ENCODE assay signal across 1 cellular context in genomic region chr20:22586645-22587310, GRCh38.
A peak's percentile ranks its signal among the peaks of the same experiment; 100 is the strongest.
TF ChIP-seq lines count a peak whose summit lies in the region.

No MANE protein-coding gene starts in this region.

TF ChIP-seq in HepG2, 621 proteins besides CTCF, POLR2A, EP300 and RAD21 (continued from another document and continues in another):
- TF ChIP-seq ZXDC (CRISPR knock-in tag; IDR thresholded peaks at IDR 0.05) (no peak), ZNF136 (CRISPR knock-in tag; IDR thresholded peaks at IDR 0.05; ENCODE audit: low read depth) (no peak), TCF7 (IDR thresholded peaks at IDR 0.05; ENCODE audit: low read depth) (peak; percentile 41; the same call in 1 of the 2 replicates), NR1H2 (CRISPR knock-in tag; IDR thresholded peaks at IDR 0.05; ENCODE audit: borderline replicate concordance, low read depth) (peak; percentile 53; the same call in 1 of the 2 replicates), SNRNP70 (IDR thresholded peaks at IDR 0.05; ENCODE audit: low read depth, low read length) (no peak), SP1 (IDR thresholded peaks at IDR 0.05) (no peak), SP1 (CRISPR knock-in tag; IDR thresholded peaks at IDR 0.05) (0 out of 2 replicates have a peak, but pooled peaks have one; percentile 25), ZBTB34 (CRISPR knock-in tag; IDR thresholded peaks at IDR 0.05) (0 out of 2 replicates have a peak, but pooled peaks have one; percentile 12), HNRNPL (IDR thresholded peaks at IDR 0.05; ENCODE audit: low read depth, low read length) (peak; percentile 54; the same call in 1 of the 2 replicates), ZNF605 (CRISPR knock-in tag; IDR thresholded peaks at IDR 0.05) (peak; percentile 63), MTA1 (CRISPR knock-in tag; IDR thresholded peaks at IDR 0.05; ENCODE audit: borderline replicate concordance) (peak; percentile 72), KLF9 (CRISPR knock-in tag; IDR thresholded peaks at IDR 0.05; ENCODE audit: low read depth) (no peak), MLLT10 (CRISPR knock-in tag; IDR thresholded peaks at IDR 0.05) (no peak), RAD51 (IDR thresholded peaks at IDR 0.05; ENCODE audit: borderline replicate concordance) (no peak), ZSCAN9 (CRISPR knock-in tag; IDR thresholded peaks at IDR 0.05; ENCODE audit: borderline replicate concordance) (peak; percentile 48; the same call in 1 of the 2 replicates), AGO1 (IDR thresholded peaks at IDR 0.05; ENCODE audit: low read depth, low read length, poor library complexity, severe bottlenecking) (peak; percentile 86), ZNF333 (CRISPR knock-in tag; IDR thresholded peaks at IDR 0.05; ENCODE audit: borderline replicate concordance) (peak; percentile 88; the same call in 1 of the 2 replicates), PCBP1 (IDR thresholded peaks at IDR 0.05; ENCODE audit: borderline replicate concordance, low read depth, low read length) (peak; percentile 87; the same call in 1 of the 2 replicates), HCFC1 (IDR thresholded peaks at IDR 0.05; ENCODE audit: low read depth, low read length) (peak; percentile 10; the same call in 1 of the 2 replicates), FOXA1 (IDR thresholded peaks at IDR 0.05) (no peak), FOXA1 (CRISPR knock-in tag; IDR thresholded peaks at IDR 0.05) (peak; percentile 41; the same call in 1 of the 2 replicates), PATZ1 (CRISPR knock-in tag; IDR thresholded peaks at IDR 0.05) (peak; percentile 91), ZFP41 (CRISPR knock-in tag; IDR thresholded peaks at IDR 0.05; ENCODE audit: borderline replicate concordance) (no peak), PRPF4 (IDR thresholded peaks at IDR 0.05; ENCODE audit: low read depth, low read length, poor library complexity, severe bottlenecking) (no peak), ZNF382 (CRISPR knock-in tag; IDR thresholded peaks at IDR 0.05; ENCODE audit: borderline replicate concordance) (no peak), ZNF615 (CRISPR knock-in tag; IDR thresholded peaks at IDR 0.05; ENCODE audit: borderline replicate concordance) (no peak), SRY (CRISPR knock-in tag; IDR thresholded peaks at IDR 0.05) (0 out of 2 replicates have a peak, but pooled peaks have one; percentile 41), ZNF614 (CRISPR knock-in tag; IDR thresholded peaks at IDR 0.05; ENCODE audit: borderline replicate concordance) (no peak), NR0B2 (CRISPR knock-in tag; IDR thresholded peaks at IDR 0.05) (0 out of 2 replicates have a peak, but pooled peaks have one; percentile 35), JUN (CRISPR knock-in tag; IDR thresholded peaks at IDR 0.05) (0 out of 2 replicates have a peak, but pooled peaks have one; percentile 25)
- TF ChIP-seq, protein P1, sequence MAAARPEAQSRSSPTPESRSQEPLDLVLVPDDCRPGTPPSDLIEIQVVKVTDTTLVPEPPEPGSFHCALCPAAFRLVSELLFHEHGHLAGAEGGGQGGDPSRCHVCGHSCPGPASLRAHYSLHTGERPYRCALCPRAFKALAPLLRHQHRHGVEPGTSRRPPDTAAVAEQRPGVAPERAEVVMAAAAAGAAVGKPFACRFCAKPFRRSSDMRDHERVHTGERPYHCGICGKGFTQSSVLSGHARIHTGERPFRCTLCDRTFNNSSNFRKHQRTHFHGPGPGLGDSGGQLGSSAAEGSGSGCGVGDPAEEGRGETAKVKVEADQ (CRISPR knock-in tag; IDR thresholded peaks at IDR 0.05; ENCODE audit: borderline replicate concordance): no peak
- TF ChIP-seq, protein P2, sequence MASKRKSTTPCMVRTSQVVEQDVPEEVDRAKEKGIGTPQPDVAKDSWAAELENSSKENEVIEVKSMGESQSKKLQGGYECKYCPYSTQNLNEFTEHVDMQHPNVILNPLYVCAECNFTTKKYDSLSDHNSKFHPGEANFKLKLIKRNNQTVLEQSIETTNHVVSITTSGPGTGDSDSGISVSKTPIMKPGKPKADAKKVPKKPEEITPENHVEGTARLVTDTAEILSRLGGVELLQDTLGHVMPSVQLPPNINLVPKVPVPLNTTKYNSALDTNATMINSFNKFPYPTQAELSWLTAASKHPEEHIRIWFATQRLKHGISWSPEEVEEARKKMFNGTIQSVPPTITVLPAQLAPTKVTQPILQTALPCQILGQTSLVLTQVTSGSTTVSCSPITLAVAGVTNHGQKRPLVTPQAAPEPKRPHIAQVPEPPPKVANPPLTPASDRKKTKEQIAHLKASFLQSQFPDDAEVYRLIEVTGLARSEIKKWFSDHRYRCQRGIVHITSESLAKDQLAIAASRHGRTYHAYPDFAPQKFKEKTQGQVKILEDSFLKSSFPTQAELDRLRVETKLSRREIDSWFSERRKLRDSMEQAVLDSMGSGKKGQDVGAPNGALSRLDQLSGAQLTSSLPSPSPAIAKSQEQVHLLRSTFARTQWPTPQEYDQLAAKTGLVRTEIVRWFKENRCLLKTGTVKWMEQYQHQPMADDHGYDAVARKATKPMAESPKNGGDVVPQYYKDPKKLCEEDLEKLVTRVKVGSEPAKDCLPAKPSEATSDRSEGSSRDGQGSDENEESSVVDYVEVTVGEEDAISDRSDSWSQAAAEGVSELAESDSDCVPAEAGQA (IDR thresholded peaks at IDR 0.05; ENCODE audit: low read depth): 0 out of 2 replicates have a peak, but pooled peaks have one; percentile 57
- TF ChIP-seq, protein P2 (CRISPR knock-in tag; IDR thresholded peaks at IDR 0.05; ENCODE audit: borderline replicate concordance): no peak
- TF ChIP-seq, protein P3, sequence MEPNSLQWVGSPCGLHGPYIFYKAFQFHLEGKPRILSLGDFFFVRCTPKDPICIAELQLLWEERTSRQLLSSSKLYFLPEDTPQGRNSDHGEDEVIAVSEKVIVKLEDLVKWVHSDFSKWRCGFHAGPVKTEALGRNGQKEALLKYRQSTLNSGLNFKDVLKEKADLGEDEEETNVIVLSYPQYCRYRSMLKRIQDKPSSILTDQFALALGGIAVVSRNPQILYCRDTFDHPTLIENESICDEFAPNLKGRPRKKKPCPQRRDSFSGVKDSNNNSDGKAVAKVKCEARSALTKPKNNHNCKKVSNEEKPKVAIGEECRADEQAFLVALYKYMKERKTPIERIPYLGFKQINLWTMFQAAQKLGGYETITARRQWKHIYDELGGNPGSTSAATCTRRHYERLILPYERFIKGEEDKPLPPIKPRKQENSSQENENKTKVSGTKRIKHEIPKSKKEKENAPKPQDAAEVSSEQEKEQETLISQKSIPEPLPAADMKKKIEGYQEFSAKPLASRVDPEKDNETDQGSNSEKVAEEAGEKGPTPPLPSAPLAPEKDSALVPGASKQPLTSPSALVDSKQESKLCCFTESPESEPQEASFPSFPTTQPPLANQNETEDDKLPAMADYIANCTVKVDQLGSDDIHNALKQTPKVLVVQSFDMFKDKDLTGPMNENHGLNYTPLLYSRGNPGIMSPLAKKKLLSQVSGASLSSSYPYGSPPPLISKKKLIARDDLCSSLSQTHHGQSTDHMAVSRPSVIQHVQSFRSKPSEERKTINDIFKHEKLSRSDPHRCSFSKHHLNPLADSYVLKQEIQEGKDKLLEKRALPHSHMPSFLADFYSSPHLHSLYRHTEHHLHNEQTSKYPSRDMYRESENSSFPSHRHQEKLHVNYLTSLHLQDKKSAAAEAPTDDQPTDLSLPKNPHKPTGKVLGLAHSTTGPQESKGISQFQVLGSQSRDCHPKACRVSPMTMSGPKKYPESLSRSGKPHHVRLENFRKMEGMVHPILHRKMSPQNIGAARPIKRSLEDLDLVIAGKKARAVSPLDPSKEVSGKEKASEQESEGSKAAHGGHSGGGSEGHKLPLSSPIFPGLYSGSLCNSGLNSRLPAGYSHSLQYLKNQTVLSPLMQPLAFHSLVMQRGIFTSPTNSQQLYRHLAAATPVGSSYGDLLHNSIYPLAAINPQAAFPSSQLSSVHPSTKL (CRISPR knock-in tag; IDR thresholded peaks at IDR 0.05): peak; percentile 79
- TF ChIP-seq, protein P4, sequence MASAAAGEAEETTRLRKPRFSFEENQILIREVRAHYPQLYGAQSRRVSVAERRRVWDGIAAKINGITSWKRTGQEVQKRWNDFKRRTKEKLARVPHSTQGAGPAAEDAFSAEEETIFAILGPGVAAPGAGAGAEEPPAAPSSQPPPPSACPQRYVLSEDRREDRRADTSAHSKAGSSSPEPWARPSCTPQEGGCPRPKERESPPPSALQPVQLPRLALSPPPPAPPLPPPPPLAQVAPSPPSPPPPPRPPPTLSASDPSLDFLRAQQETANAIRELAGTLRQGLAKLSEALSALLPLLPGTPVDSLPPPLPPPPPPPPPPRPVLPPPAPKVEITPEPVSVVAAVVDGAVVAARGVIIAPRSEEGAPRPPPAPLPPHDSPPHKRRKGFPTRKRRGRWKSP (CRISPR knock-in tag; IDR thresholded peaks at IDR 0.05): peak; percentile 44; the same call in 1 of the 2 replicates
